8 cellular contexts compared by ENCODE assay signal in the genomic region with DNA sequence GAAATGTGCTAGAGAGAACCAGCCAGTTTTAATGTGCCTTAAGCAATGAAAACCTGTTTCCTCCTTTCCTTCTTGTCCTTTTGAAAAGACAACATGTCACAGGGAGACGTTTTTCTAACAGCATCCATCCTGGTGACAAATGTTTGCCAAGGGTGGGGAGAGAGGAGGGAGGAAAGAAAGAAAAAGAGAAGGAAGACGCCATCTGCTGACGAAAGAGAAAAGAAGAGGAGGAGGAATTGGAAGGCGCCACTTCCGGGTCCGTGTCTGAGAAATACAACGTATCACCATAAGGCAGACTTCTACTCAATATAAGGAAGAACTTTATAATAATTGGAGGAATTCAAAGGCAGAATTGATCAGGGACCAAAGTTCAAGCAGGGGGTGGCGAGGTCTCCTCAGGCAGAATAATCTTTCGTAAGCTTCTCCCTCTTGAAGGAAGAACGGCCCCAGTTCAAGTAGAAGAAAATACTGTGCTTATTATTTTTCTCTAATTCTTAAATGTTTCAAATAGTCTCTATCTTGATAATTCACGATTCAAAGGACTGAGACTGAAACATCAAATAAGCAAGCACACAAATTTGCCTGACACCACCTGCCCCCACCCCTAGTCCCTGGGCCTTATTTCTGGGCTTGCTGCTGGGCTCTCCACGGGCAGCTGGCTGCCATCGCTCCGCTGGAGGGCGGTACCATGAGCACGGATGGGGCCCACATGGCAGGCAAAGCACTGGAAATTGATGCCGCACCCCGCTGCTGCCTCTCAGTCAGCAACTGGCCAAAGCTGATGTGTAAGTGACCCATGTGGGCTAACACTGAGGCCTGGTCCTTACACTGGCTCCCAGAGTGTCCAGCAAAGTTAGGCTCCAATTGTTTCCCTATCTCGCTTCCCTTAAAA.
DNase-seq lines count a peak whose midpoint lies in the region; ATAC-seq and TF ChIP-seq lines count a peak whose summit lies in the region.

No MANE protein-coding gene starts in this region.

- peak overlapping the region; percentile 10 to 77 (median 49) for H3K4me3 Mint-ChIP-seq in naive thymus-derived CD8-positive, alpha-beta T cell

- H3K27me3 ChIP-seq in esophagus squamous epithelium: no peaks in the 10 kb centered on the region

- H3K36me3 ChIP-seq in esophagus squamous epithelium: no peaks in the 10 kb centered on the region

- H3K36me3 Mint-ChIP-seq in naive thymus-derived CD8-positive, alpha-beta T cell: peaks cover 3 to 25% (median 4%) of the 10 kb centered on the region in 3 donors

- no peak overlapping the region for H3K4me3 ChIP-seq in esophagus squamous epithelium

- TF ChIP-seq POLR2A in esophagus squamous epithelium (IDR thresholded peaks at IDR 0.05): no peak

- peak; percentile 44 for ATAC-seq in HG02588 (IDR thresholded peaks at IDR 0.05; ENCODE audit: unreplicated experiment)
- peak; percentile 64 to 82 for ATAC-seq in naive thymus-derived CD8-positive, alpha-beta T cell

- peaks cover 42 to 86% (median 81%) of the 10 kb centered on the region in 4 donors for H3K4me1 Mint-ChIP-seq in naive thymus-derived CD8-positive, alpha-beta T cell

- H3K27ac Mint-ChIP-seq in naive thymus-derived CD8-positive, alpha-beta T cell: peak overlapping the region; percentile 72 to 94 (median 88)

- 24 to 36% methylated on average over 17 to 19 of the region's 19 CpGs for WGBS in esophagus squamous epithelium, 2 donors

- TF ChIP-seq CTCF in esophagus squamous epithelium (IDR thresholded peaks at IDR 0.05): peak; percentile 31 to 83 (median 64)

- intact Hi-C loops in esophagus squamous epithelium (cut with DNase I): no loop called here

- H3K27me3 Mint-ChIP-seq in naive thymus-derived CD8-positive, alpha-beta T cell: no peaks in the 10 kb centered on the region

- peaks cover 31 to 67% (median 54%) of the 10 kb centered on the region in 3 donors for H3K4me1 ChIP-seq in esophagus squamous epithelium

- H3K27ac ChIP-seq in esophagus squamous epithelium: peak overlapping the region; percentile 53 to 84 (median 73)

- DNase-seq in NCI-H1417 (lab: John Stamatoyannopoulos, UW) (peak; percentile 15 to 68 (median 54)), NCI-H1417 treated with DMSO at 0.1 percent for 48 hours (lab: John Stamatoyannopoulos, UW) (no peak), NCI-H69 (lab: John Stamatoyannopoulos, UW) (peak; percentile 88), esophagus squamous epithelium (lab: John Stamatoyannopoulos, UW) (no peak), ureter (ENCODE audit: low spot score) (peak; percentile 80)
- DNase-seq in activated T-cell treated with anti-CD3 and anti-CD28 coated beads, Interleukin-2, amount 50 U/mL, for 1 hour: peak; percentile 41
- DNase-seq in naive thymus-derived CD8-positive, alpha-beta T cell: peak in 9 of 10 donors; percentile 37 to 65 (median 58)

- POLR2A ChIA-PET in naive thymus-derived CD8-positive, alpha-beta T cell (lab: Charles Lee): interaction anchor here (0.6 to 1.3 kb wide), 2 partner anchors 31 to 94 kb away, joined by 3 read pairs; no protein-coding TSS in a partner anchor

- H3K9me3 Mint-ChIP-seq in naive thymus-derived CD8-positive, alpha-beta T cell: no peaks in the 10 kb centered on the region

- H3K9me3 ChIP-seq in esophagus squamous epithelium: peaks cover 0 to 3% (median 1%) of the 10 kb centered on the region in 3 donors

Comparison
In these comparisons a context has a peak if more than half of its experiments do, and no peak if none do; other contexts are left out.
1. DNase-seq: peak in NCI-H1417 (3 of 3), NCI-H69 (single experiment), activated T-cell treated with anti-CD3 and anti-CD28 coated beads, Interleukin-2, amount 50 U/mL, for 1 hour (single experiment), naive thymus-derived CD8-positive, alpha-beta T cell (9 of 10) and ureter (single experiment); none in NCI-H1417 treated with DMSO at 0.1 percent for 48 hours (single experiment) and esophagus squamous epithelium (single experiment).